ENCODE assay signal across 8 cellular contexts in the genomic region with DNA sequence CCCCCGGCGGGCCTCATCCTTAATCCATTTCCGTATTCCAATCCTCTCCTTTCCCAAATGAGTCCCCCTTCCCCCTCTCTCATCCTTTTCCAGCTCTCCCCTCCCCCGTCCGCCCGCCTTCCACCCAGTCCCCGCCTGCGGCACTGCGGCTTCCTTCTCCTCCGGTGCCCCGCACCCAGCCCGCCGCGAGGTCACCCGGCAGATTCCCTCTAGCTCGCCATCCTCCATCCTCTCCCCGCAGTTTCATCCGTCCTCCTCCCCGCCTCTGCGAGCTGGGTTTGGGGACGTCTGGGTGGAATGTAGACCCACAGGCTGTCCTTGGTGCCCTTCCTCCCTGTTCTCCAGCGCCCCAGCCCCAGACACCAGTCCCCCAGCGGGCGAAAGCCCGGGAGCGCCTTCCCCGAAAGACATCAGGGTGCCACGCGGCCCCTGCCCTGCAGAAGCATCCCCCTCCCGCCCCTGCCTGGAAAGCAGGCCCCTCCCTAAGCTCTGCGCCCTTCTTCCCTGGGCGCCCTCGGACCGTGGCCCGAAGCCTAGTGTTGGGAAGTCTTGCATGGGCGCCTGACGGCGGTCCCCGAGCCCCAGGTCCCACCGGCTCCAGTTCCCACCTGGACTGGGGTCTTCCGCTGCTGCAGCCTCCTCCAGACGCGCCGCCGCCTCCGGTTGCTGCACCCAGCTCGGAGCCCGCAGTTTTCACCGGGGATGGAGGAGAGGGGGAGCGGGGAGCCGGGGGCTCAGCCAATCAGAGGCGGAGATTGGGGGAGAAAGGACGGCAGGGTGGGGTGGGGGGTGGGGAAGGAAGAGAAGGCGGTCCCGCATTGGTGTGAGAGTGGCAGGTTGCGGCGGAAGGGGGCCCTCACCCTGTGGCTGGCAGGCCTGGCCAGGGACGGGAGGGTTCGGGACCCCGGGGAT. TPM values are rescaled to one million over a fixed set of nuclear protein-coding genes. Genes with fewer than 3 reads are reported as not detected.
A peak's percentile ranks its signal among the peaks of the same experiment; 100 is the strongest.
DNase-seq lines count a peak whose midpoint lies in the region; ATAC-seq, FAIRE-seq and TF ChIP-seq lines count a peak whose summit lies in the region.

A gene (minus strand): TSS at position 668 of the 912 bp plus-strand sequence. CDS start 2,267 bp downstream, outside the sequence.

- POLR2A ChIA-PET in endothelial cell of umbilical vein (lab: Charles Lee) = no interaction called here
- POLR2A ChIA-PET in naive thymus-derived CD8-positive, alpha-beta T cell (lab: Charles Lee) = no interaction called here

- TF ChIP-seq CTCF in endothelial cell of umbilical vein (IDR thresholded peaks at IDR 0.05; ENCODE audit: extremely low read depth in 1 of 2, insufficient read depth in 1 of 2, low read depth in 1 of 2, low read length in 2 of 2) = no peak

- H3K9me3 ChIP-seq in ES-I3 (ENCODE audit: control insufficient read depth, insufficient read depth, low read length) (no peaks in the 10 kb centered on the region; the same call in 1 of the 2 replicates), endothelial cell of umbilical vein (replicated peaks; ENCODE audit: control insufficient read depth, insufficient read depth, low read length) (no peaks in the 10 kb centered on the region)

- no peak within 1 kb of the TSS for H3K27ac ChIP-seq in endothelial cell of umbilical vein (ENCODE audit: insufficient read depth, low read depth, low read length)

- peak within 1 kb of the TSS in 9 of 10 donors; percentile 30 to 80 (median 71) for H3K4me3 Mint-ChIP-seq in naive thymus-derived CD8-positive, alpha-beta T cell

- intact Hi-C loops in endothelial cell of umbilical vein (cut with micrococcal nuclease) = no loop called here

- H3K27ac Mint-ChIP-seq in naive thymus-derived CD8-positive, alpha-beta T cell = peak within 1 kb of the TSS in 2 of 10 donors; percentile 7 to 49

- CTCF ChIA-PET in endothelial cell of umbilical vein (lab: Charles Lee) = no interaction called here

- peaks cover 9 to 21% (median 17%) of the 10 kb centered on the region in 4 donors for H3K4me1 Mint-ChIP-seq in naive thymus-derived CD8-positive, alpha-beta T cell

- peaks cover 0 to 3% (median 0%) of the 10 kb centered on the region in 9 donors for H3K9me3 Mint-ChIP-seq in naive thymus-derived CD8-positive, alpha-beta T cell

- H3K4me1 ChIP-seq in ES-I3 (ENCODE audit: insufficient read depth, low read length) (peaks cover 34% of the 10 kb centered on the region), endothelial cell of umbilical vein (ENCODE audit: control insufficient read depth, extremely low read depth, insufficient read depth, low read length) (no peaks in the 10 kb centered on the region)

- no peaks in the 10 kb centered on the region for H4K20me1 ChIP-seq in endothelial cell of umbilical vein (replicated peaks; ENCODE audit: control insufficient read depth, extremely low read depth, insufficient read depth, low read length)

- no peak within 1 kb of the TSS for H3K4me2 ChIP-seq in endothelial cell of umbilical vein (ENCODE audit: insufficient read depth, low read length)

- no peak for FAIRE-seq in endothelial cell of umbilical vein (lab: Jason Lieb, UNC)

- H3K4me3 ChIP-seq in endothelial cell of umbilical vein (replicated peaks in 1 of 3; ENCODE audit: insufficient read depth in 1 of 3, low read depth in 1 of 3, low read length in 3 of 3) = no peak within 1 kb of the TSS

- H3K27me3 Mint-ChIP-seq in naive thymus-derived CD8-positive, alpha-beta T cell = peaks cover 26 to 63% (median 41%) of the 10 kb centered on the region in 5 donors

- TF ChIP-seq POLR2A in endothelial cell of umbilical vein (IDR thresholded peaks at IDR 0.05; ENCODE audit: low read depth, low read length) = no peak

- no peaks in the 10 kb centered on the region for H3K36me3 Mint-ChIP-seq in naive thymus-derived CD8-positive, alpha-beta T cell

- H2AFZ ChIP-seq in endothelial cell of umbilical vein (ENCODE audit: low read depth, low read length) = no peak within 1 kb of the TSS

- H3K79me2 ChIP-seq in endothelial cell of umbilical vein (ENCODE audit: control insufficient read depth, insufficient read depth, low read length) = no peaks in the 10 kb centered on the region

- H3K27me3 ChIP-seq in endothelial cell of umbilical vein (ENCODE audit: control insufficient read depth in 2 of 2, insufficient read depth in 2 of 2, low read length in 2 of 2) = peaks cover 26 to 33% of the 10 kb centered on the region in 2 experiments

- H3K36me3 ChIP-seq in ES-I3 (ENCODE audit: insufficient read depth, low read length) (peaks cover 32% of the 10 kb centered on the region), endothelial cell of umbilical vein (ENCODE audit: control insufficient read depth in 2 of 2, extremely low read depth in 1 of 2, insufficient read depth in 2 of 2, low read length in 2 of 2) (no peaks in the 10 kb centered on the region)

- peak within 1 kb of the TSS; percentile 89 for H3K9ac ChIP-seq in ES-I3 (ENCODE audit: low read depth, low read length)
- no peak within 1 kb of the TSS for H3K9ac ChIP-seq in endothelial cell of umbilical vein (replicated peaks; ENCODE audit: extremely low read depth, insufficient read depth, low read length)

- dilution Hi-C loops in endothelial cell of umbilical vein (cut with MboI; ENCODE audit: extremely low pct_ligation_motif_present, low sequenced_read_pairs) = no loop called here

- ATAC-seq in naive thymus-derived CD8-positive, alpha-beta T cell = peak in 1 of 2 donors; percentile 40

- no TSS peak for BruUV-seq in endothelial cell of umbilical vein (replicated peaks; lab: Mats Ljungman, UMichigan)

- peak; percentile 18 for DNase-seq in NCI-H82 treated with DMSO at 0.1 percent for 48 hours (lab: John Stamatoyannopoulos, UW; ENCODE audit: unreplicated experiment)
- DNase-seq in endothelial cell of umbilical vein (ENCODE audit: low read depth, low spot score) = no peak
- DNase-seq in naive thymus-derived CD8-positive, alpha-beta T cell = no peak
- no peak for DNase-seq in NAMALWA (ENCODE audit: low spot score)
- no peak for DNase-seq in activated effector memory CD4-positive, alpha-beta T cell treated with anti-CD3 and anti-CD28 coated beads, Interleukin-2, amount 50 U/mL, for 16 hours
- DNase-seq in NOMO-1 treated with dmso at 0.1 percent for 144 hours (lab: John Stamatoyannopoulos, UW; ENCODE audit: unreplicated experiment) = no peak
- DNase-seq in NCI-H2029 treated with DMSO at 0.1 percent for 48 hours (lab: John Stamatoyannopoulos, UW) = no peak

- H3K9me1 ChIP-seq in endothelial cell of umbilical vein (replicated peaks; ENCODE audit: control insufficient read depth, extremely low read depth, insufficient read depth, low read length) = no peaks in the 10 kb centered on the region

TF ChIP-seq in endothelial cell of umbilical vein, 7 proteins besides CTCF, POLR2A, EP300 and RAD21:
- TF ChIP-seq EZH2 (IDR thresholded peaks at IDR 0.05; ENCODE audit: borderline replicate concordance, low read depth, low read length, severe bottlenecking) (peak; percentile 71), JUN (IDR thresholded peaks at IDR 0.05; ENCODE audit: borderline replicate concordance, insufficient read depth, insufficient read length, low read depth) (no peak)

RNA-seq across cellular contexts. Expression of the gene that starts here (rescaled TPM):
- 0.75 TPM in 1 of 2 replicates, not detected in the other for total RNA-seq in endothelial cell of umbilical vein
- polyA plus RNA-seq in endothelial cell of umbilical vein = 1.4 and 3.1 TPM in 2 replicates
- 0.62 and 0.66 TPM in 2 replicates for polyA plus RNA-seq in endothelial cell of umbilical vein (2011; cell fraction: cytosol; rRNA removed)
- polyA plus RNA-seq in endothelial cell of umbilical vein (2011; cell fraction: nucleus; rRNA removed) = 0.17 and 0.41 TPM in 2 replicates
- not detected in 2 replicates for polyA plus RNA-seq in endothelial cell of umbilical vein (2012)
- 0.66 and 2.5 TPM in 2 replicates for polyA minus RNA-seq in endothelial cell of umbilical vein
- polyA minus RNA-seq in endothelial cell of umbilical vein (2011; cell fraction: cytosol; rRNA and poly(A)+ RNA removed) = not detected
- not detected in 2 replicates for polyA minus RNA-seq in endothelial cell of umbilical vein (2011; cell fraction: nucleus; rRNA and poly(A)+ RNA removed)
- not detected for total RNA-seq in naive thymus-derived CD8-positive, alpha-beta T cell
- polyA plus RNA-seq in naive thymus-derived CD8-positive, alpha-beta T cell = not detected
